ENCODE assay signal across 17 cellular contexts in genomic region chrX:13123247-13123856, GRCh38.
A peak's percentile ranks its signal among the peaks of the same experiment; 100 is the strongest.
DNase-seq lines count a peak whose midpoint lies in the region; ATAC-seq and TF ChIP-seq lines count a peak whose summit lies in the region.
"Had no signal": no experiment of that assay in that cellular context is flagged by ENCODE, and none has a peak within 500 bp of the region (broad histone marks: within the 10 kb centered on the region; RNA-seq: fewer than 3 reads in every experiment).

No MANE protein-coding gene starts in this region.

- no peak for ATAC-seq in stimulated activated effector memory CD8-positive, alpha-beta T cell treated with anti-CD3 and anti-CD28 coated beads, Interleukin-12 subunit alpha, Interleukin-12 subunit beta, amount 100 ng/mL, for 72 hours
- no peak for ATAC-seq in HG03460 (IDR thresholded peaks at IDR 0.05; ENCODE audit: unreplicated experiment)

- H3K36me3 ChIP-seq in SJSA1 = no peaks in the 10 kb centered on the region
- no peaks in the 10 kb centered on the region for H3K36me3 ChIP-seq in esophagus muscularis mucosa
- no peaks in the 10 kb centered on the region for H3K36me3 ChIP-seq in H7 (replicated peaks; ENCODE audit: control insufficient read depth, insufficient read depth, low read length)

- H3K9me3 ChIP-seq in SJSA1 (replicated peaks) = no peaks in the 10 kb centered on the region
- H3K9me3 ChIP-seq in esophagus muscularis mucosa = no peaks in the 10 kb centered on the region
- H3K9me3 ChIP-seq: testis had no signal

- H3K27ac ChIP-seq in SJSA1 = peak overlapping the region; percentile 90
- H3K27ac ChIP-seq in esophagus muscularis mucosa (replicated peaks in 1 of 4) = peak overlapping the region in 3 of 4 donors; percentile 20 to 50 (median 37)
- H3K27ac ChIP-seq: testis had no signal

- no peak for DNase-seq in T-helper 2 cell treated with Interferon-gamma antibody and Interleukin-4, amounts not matched to agents 5 μg/mL and 100 μg/mL, for 36 hours (ENCODE audit: low spot score)
- DNase-seq in T-helper 2 cell (no peak), SJSA1 (ENCODE audit: low read depth in 1 of 2, low spot score in 2 of 2) (no peak), esophagus muscularis mucosa (ENCODE audit: extremely low spot score) (no peak), H7 (no peak), NCI-H446 (lab: John Stamatoyannopoulos, UW) (no peak)
- DNase-seq in stimulated activated effector memory CD8-positive, alpha-beta T cell treated with anti-CD3 and anti-CD28 coated beads, Interleukin-12 subunit alpha, Interleukin-12 subunit beta, amount 100 ng/mL, for 72 hours (ENCODE audit: low spot score in 2 of 2) = no peak
- DNase-seq: activated CD4-positive, alpha-beta T cell treated with anti-CD3 and anti-CD28 coated beads, Interleukin-2, amount 50 U/mL, for 4 hours; H9; islet precursor cell; Karpas-422; NCI-H345; occipital lobe; SHP77 treated with DMSO at 0.1 percent for 48 hours; stimulated activated CD4-positive, alpha-beta T cell treated with anti-CD3 and anti-CD28 coated beads, Interleukin-2, amount 100 ng/mL, for 48 hours; testis had no signal

- no peaks in the 10 kb centered on the region for H3K27me3 Mint-ChIP-seq in T-helper 2 cell treated with Interferon-gamma antibody and Interleukin-4, amounts not matched to agents 5 μg/mL and 100 μg/mL, for 36 hours (ENCODE audit: low read depth)

- WGBS in esophagus muscularis mucosa = 73% methylated on average over 5 of the region's 5 CpGs

- peak overlapping the region; percentile 64 for H3K4me3 Mint-ChIP-seq in T-helper 2 cell treated with Interferon-gamma antibody and Interleukin-4, amounts not matched to agents 5 μg/mL and 100 μg/mL, for 36 hours
- H3K4me3 Mint-ChIP-seq in stimulated activated effector memory CD8-positive, alpha-beta T cell treated with anti-CD3 and anti-CD28 coated beads, Interleukin-12 subunit alpha, Interleukin-12 subunit beta, amount 100 ng/mL, for 72 hours = peak overlapping the region; percentile 38
- H3K4me3 Mint-ChIP-seq: H9 had no signal

- H3K36me3 Mint-ChIP-seq in T-helper 2 cell treated with Interferon-gamma antibody and Interleukin-4, amounts not matched to agents 5 μg/mL and 100 μg/mL, for 36 hours (ENCODE audit: low read depth) = peaks cover 3% of the 10 kb centered on the region
- H3K36me3 Mint-ChIP-seq in stimulated activated effector memory CD8-positive, alpha-beta T cell treated with anti-CD3 and anti-CD28 coated beads, Interleukin-12 subunit alpha, Interleukin-12 subunit beta, amount 100 ng/mL, for 72 hours = no peaks in the 10 kb centered on the region

- TF ChIP-seq EP300 in esophagus muscularis mucosa (IDR thresholded peaks at IDR 0.05) = no peak

- peaks cover 38% of the 10 kb centered on the region for H3K4me1 Mint-ChIP-seq in T-helper 2 cell treated with Interferon-gamma antibody and Interleukin-4, amounts not matched to agents 5 μg/mL and 100 μg/mL, for 36 hours (ENCODE audit: low read depth)
- peaks cover 25% of the 10 kb centered on the region for H3K4me1 Mint-ChIP-seq in stimulated activated effector memory CD8-positive, alpha-beta T cell treated with anti-CD3 and anti-CD28 coated beads, Interleukin-12 subunit alpha, Interleukin-12 subunit beta, amount 100 ng/mL, for 72 hours

- H3K4me1 ChIP-seq in SJSA1 (replicated peaks) = peaks cover 72% of the 10 kb centered on the region
- H3K4me1 ChIP-seq in esophagus muscularis mucosa = peaks cover 2 to 72% (median 42%) of the 10 kb centered on the region in 4 donors

- H3K27ac Mint-ChIP-seq in T-helper 2 cell treated with Interferon-gamma antibody and Interleukin-4, amounts not matched to agents 5 μg/mL and 100 μg/mL, for 36 hours = peak overlapping the region; percentile 81
- peak overlapping the region; percentile 76 for H3K27ac Mint-ChIP-seq in stimulated activated effector memory CD8-positive, alpha-beta T cell treated with anti-CD3 and anti-CD28 coated beads, Interleukin-12 subunit alpha, Interleukin-12 subunit beta, amount 100 ng/mL, for 72 hours
- H3K27ac Mint-ChIP-seq: H9 had no signal

- no peak for TF ChIP-seq CTCF in esophagus muscularis mucosa (IDR thresholded peaks at IDR 0.05)

- H3K27me3 ChIP-seq in SJSA1 (replicated peaks) = no peaks in the 10 kb centered on the region
- H3K27me3 ChIP-seq in esophagus muscularis mucosa = no peaks in the 10 kb centered on the region
- no peaks in the 10 kb centered on the region for H3K27me3 ChIP-seq in H7 (ENCODE audit: control insufficient read depth, insufficient read depth, low read length)
- H3K27me3 ChIP-seq: testis had no signal

- no peak for TF ChIP-seq POLR2A in esophagus muscularis mucosa (IDR thresholded peaks at IDR 0.05; ENCODE audit: low read depth)

- H3K4me3 ChIP-seq in SJSA1 = no peak overlapping the region
- no peak overlapping the region for H3K4me3 ChIP-seq in esophagus muscularis mucosa
- H3K4me3 ChIP-seq in H7 (ENCODE audit: insufficient read depth, low read depth, low read length) = no peak overlapping the region
- H3K4me3 ChIP-seq: testis had no signal

- H3K9me3 Mint-ChIP-seq in T-helper 2 cell treated with Interferon-gamma antibody and Interleukin-4, amounts not matched to agents 5 μg/mL and 100 μg/mL, for 36 hours = no peaks in the 10 kb centered on the region
- H3K9me3 Mint-ChIP-seq in stimulated activated effector memory CD8-positive, alpha-beta T cell treated with anti-CD3 and anti-CD28 coated beads, Interleukin-12 subunit alpha, Interleukin-12 subunit beta, amount 100 ng/mL, for 72 hours = no peaks in the 10 kb centered on the region

- intact Hi-C loops in esophagus muscularis mucosa (cut with DNase I) = no loop called here
